22 cellular contexts compared by ENCODE assay signal in the genomic region with DNA sequence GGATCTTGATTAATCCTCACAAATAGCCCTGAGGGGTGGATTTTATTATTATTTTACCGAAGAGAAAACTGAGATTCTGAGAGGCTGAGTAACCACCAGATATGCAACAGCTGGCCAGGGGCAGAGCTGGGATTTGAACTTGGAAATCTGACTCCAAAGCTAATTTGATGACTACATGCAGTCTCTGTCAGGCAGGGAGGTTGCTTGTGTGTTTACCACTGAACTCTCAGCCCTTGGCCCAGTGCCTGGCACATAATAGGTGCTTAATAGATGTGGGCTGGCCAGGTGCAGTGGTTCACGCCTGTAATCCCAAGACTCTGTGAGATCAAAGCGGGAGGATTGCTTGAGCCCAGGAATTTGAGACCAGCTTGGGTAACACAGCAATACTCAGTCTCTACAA.
A peak's percentile ranks its signal among the peaks of the same experiment; 100 is the strongest.
DNase-seq lines count a peak whose midpoint lies in the region; ATAC-seq lines count a peak whose summit lies in the region.
"Had no signal": no experiment of that assay in that cellular context is flagged by ENCODE, and none has a peak within 500 bp of the region (broad histone marks: within the 10 kb centered on the region; RNA-seq: fewer than 3 reads in every experiment).

No MANE protein-coding gene starts in this region.

- peaks cover 6% of the 10 kb centered on the region for H3K27me3 Mint-ChIP-seq in activated T-cell treated with anti-CD3 and anti-CD28 coated beads, Interleukin-2, amount 50 U/mL, for 72 hours (ENCODE audit: low read depth)
- no peaks in the 10 kb centered on the region for H3K27me3 Mint-ChIP-seq in activated T-cell treated with anti-CD3 and anti-CD28 coated beads, Interleukin-2, amount 50 U/mL, for 4 hours (ENCODE audit: low read depth)

- ATAC-seq in activated T-cell treated with anti-CD3 and anti-CD28 coated beads, Interleukin-2, amount 50 U/mL, for 72 hours (replicated peaks in 1 of 2): no peak
- ATAC-seq in activated T-cell treated with anti-CD3 and anti-CD28 coated beads, Interleukin-2, amount 50 U/mL, for 4 hours: no peak
- ATAC-seq in aorta (ENCODE audit: low FRiP score): peak; percentile 3
- ATAC-seq: left lung; stimulated activated naive CD8-positive, alpha-beta T cell treated with anti-CD3 and anti-CD28 coated beads, Interleukin-15, Interleukin-2, amounts not matched to agents 100 U/mL and 50 U/mL, for 24 hours had no signal

- peak overlapping the region; percentile 54 to 90 for H3K27ac ChIP-seq in aorta (ENCODE audit: low read depth in 1 of 2, low read length in 2 of 2)
- H3K27ac ChIP-seq: epithelial cell of prostate, left lung, prostate gland, transverse colon had no signal

- DNase-seq in activated T-cell treated with anti-CD3 and anti-CD28 coated beads, Interleukin-2, amount 50 U/mL, for 72 hours: no peak
- DNase-seq in activated T-cell treated with anti-CD3 and anti-CD28 coated beads, Interleukin-2, amount 50 U/mL, for 4 hours: no peak
- DNase-seq in NCI-H2029 treated with DMSO at 0.1 percent for 48 hours (lab: John Stamatoyannopoulos, UW): peak; percentile 62
- DNase-seq in fibroblast of peridontal ligament (ENCODE audit: extremely low read depth): peak; percentile 5
- no peak for DNase-seq in aorta
- no peak for DNase-seq in NCI-H526 treated with DMSO at 0.1 percent for 48 hours (lab: John Stamatoyannopoulos, UW)
- no peak for DNase-seq in AG08395 (ENCODE audit: low spot score)
- DNase-seq: activated CD4-positive, alpha-beta T cell treated with anti-CD3 and anti-CD28 coated beads for 1 hour; activated effector memory CD4-positive, alpha-beta T cell treated with anti-CD3 and anti-CD28 coated beads, Interleukin-2, amount 50 U/mL, for 16 hours; amygdala; Caco-2; caudate nucleus; foreskin fibroblast; GOT3; left lung; NCI-H187; NCI-H510A; stimulated activated naive CD8-positive, alpha-beta T cell treated with anti-CD3 and anti-CD28 coated beads, Interleukin-15, Interleukin-2, amounts not matched to agents 100 U/mL and 50 U/mL, for 24 hours; transverse colon had no signal

- WGBS in aorta, 2 donors: 55 to 56% methylated on average over 3 of the region's 3 CpGs

- H3K27me3 ChIP-seq in aorta (ENCODE audit: control insufficient read depth in 1 of 2, insufficient read depth in 2 of 2, low read length in 1 of 2): no peaks in the 10 kb centered on the region
- H3K27me3 ChIP-seq: left lung, transverse colon had no signal

- peak overlapping the region; percentile 24 to 36 for H3K4me3 Mint-ChIP-seq in activated T-cell treated with anti-CD3 and anti-CD28 coated beads, Interleukin-2, amount 50 U/mL, for 72 hours
- no peak overlapping the region for H3K4me3 Mint-ChIP-seq in activated T-cell treated with anti-CD3 and anti-CD28 coated beads, Interleukin-2, amount 50 U/mL, for 4 hours
- H3K4me3 Mint-ChIP-seq: IgD-negative memory B cell had no signal

- no peaks in the 10 kb centered on the region for H3K9me3 ChIP-seq in aorta (ENCODE audit: control insufficient read depth, low read length)
- H3K9me3 ChIP-seq: Caco-2, left lung, prostate gland, transverse colon had no signal

- H3K9me3 Mint-ChIP-seq in activated T-cell treated with anti-CD3 and anti-CD28 coated beads, Interleukin-2, amount 50 U/mL, for 72 hours: no peaks in the 10 kb centered on the region
- no peaks in the 10 kb centered on the region for H3K9me3 Mint-ChIP-seq in activated T-cell treated with anti-CD3 and anti-CD28 coated beads, Interleukin-2, amount 50 U/mL, for 4 hours
- H3K9me3 Mint-ChIP-seq: IgD-negative memory B cell had no signal

- H3K4me1 ChIP-seq in aorta (ENCODE audit: control insufficient read depth in 1 of 2, insufficient read depth in 2 of 2, low read length in 2 of 2): peaks cover 0 to 6% of the 10 kb centered on the region in 2 donors
- H3K4me1 ChIP-seq: Caco-2, left lung, transverse colon had no signal

- H3K4me3 ChIP-seq in aorta (ENCODE audit: low read length in 2 of 2): no peak overlapping the region
- H3K4me3 ChIP-seq: left lung, prostate gland, transverse colon had no signal

- intact Hi-C loops in aorta (cut with DNase I): loop anchor here in 1 of 2 donors (5.0 kb wide), 1 partner anchor 34 kb away; no protein-coding TSS in a partner anchor

- H3K4me1 Mint-ChIP-seq in activated T-cell treated with anti-CD3 and anti-CD28 coated beads, Interleukin-2, amount 50 U/mL, for 72 hours (ENCODE audit: low read depth): peaks cover 92% of the 10 kb centered on the region
- H3K4me1 Mint-ChIP-seq in activated T-cell treated with anti-CD3 and anti-CD28 coated beads, Interleukin-2, amount 50 U/mL, for 4 hours (ENCODE audit: low read depth): peaks cover 52% of the 10 kb centered on the region

- no peaks in the 10 kb centered on the region for H3K36me3 ChIP-seq in aorta (ENCODE audit: control insufficient read depth in 1 of 2, insufficient read depth in 2 of 2, low read length in 1 of 2)
- H3K36me3 ChIP-seq: left lung, prostate gland, transverse colon had no signal

- peaks cover 0 to 4% of the 10 kb centered on the region in 2 donors for H3K36me3 Mint-ChIP-seq in activated T-cell treated with anti-CD3 and anti-CD28 coated beads, Interleukin-2, amount 50 U/mL, for 72 hours (ENCODE audit: insufficient read depth in 2 of 2)
- H3K36me3 Mint-ChIP-seq in activated T-cell treated with anti-CD3 and anti-CD28 coated beads, Interleukin-2, amount 50 U/mL, for 4 hours (ENCODE audit: insufficient read depth): no peaks in the 10 kb centered on the region

- H3K27ac Mint-ChIP-seq in activated T-cell treated with anti-CD3 and anti-CD28 coated beads, Interleukin-2, amount 50 U/mL, for 72 hours: no peak overlapping the region
- H3K27ac Mint-ChIP-seq: IgD-negative memory B cell had no signal

Comparison
In these comparisons a context has a peak if more than half of its experiments do, and no peak if none do; other contexts are left out.
1. DNase-seq: peak in NCI-H2029 treated with DMSO at 0.1 percent for 48 hours (single experiment) and fibroblast of peridontal ligament (single experiment); none in activated T-cell treated with anti-CD3 and anti-CD28 coated beads, Interleukin-2, amount 50 U/mL, for 72 hours (0 of 2), activated T-cell treated with anti-CD3 and anti-CD28 coated beads, Interleukin-2, amount 50 U/mL, for 4 hours (single experiment), aorta (0 of 2), NCI-H526 treated with DMSO at 0.1 percent for 48 hours (single experiment) and AG08395 (single experiment).